21 cellular contexts compared by ENCODE assay signal in the genomic region with DNA sequence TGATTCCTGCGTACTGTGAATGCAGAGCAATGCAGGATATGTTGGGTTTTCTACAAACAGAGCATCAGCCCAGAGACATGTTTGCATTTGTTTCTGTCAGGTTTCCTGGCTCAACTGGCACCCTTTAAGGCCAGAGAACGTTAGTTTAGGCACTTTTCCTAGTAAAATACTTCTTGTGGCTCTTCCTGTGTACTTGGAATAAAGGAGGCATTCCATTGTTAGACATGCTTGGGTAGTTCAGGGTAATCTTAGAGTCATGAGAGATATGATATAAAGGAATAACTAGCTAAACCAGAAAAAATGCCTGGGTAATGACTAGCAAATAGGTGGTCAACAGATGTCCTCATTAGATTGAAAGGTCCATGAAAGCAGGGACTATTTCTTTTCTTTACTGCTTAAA.
DNase-seq lines count a peak whose midpoint lies in the region; ATAC-seq, FAIRE-seq and TF ChIP-seq lines count a peak whose summit lies in the region.
"Had no signal": no experiment of that assay in that cellular context is flagged by ENCODE, and none has a peak within 500 bp of the region (broad histone marks: within the 10 kb centered on the region; RNA-seq: fewer than 3 reads in every experiment).

No MANE protein-coding gene starts in this region.

- no peak for FAIRE-seq in endothelial cell of umbilical vein (lab: Jason Lieb, UNC)
- FAIRE-seq: kidney, TTC549 had no signal

- H3K27me3 ChIP-seq in DOHH2 (ENCODE audit: control insufficient read depth, low read length) (no peaks in the 10 kb centered on the region), PC-9 (ENCODE audit: insufficient read depth, low read depth) (no peaks in the 10 kb centered on the region), endothelial cell of umbilical vein (ENCODE audit: control insufficient read depth in 2 of 2, insufficient read depth in 2 of 2, low read length in 2 of 2) (no peaks in the 10 kb centered on the region)
- H3K27me3 ChIP-seq: BLaER1 treated with 17β-estradiol and CSF1 and Interleukin-3, amounts not matched to agents 10 nM and 100 nM; heart left ventricle had no signal

- H3K9me3 ChIP-seq in DOHH2 (ENCODE audit: control insufficient read depth, insufficient read depth, low read length): no peaks in the 10 kb centered on the region
- H3K9me3 ChIP-seq in PC-9 (ENCODE audit: insufficient read depth, low read depth): no peaks in the 10 kb centered on the region
- H3K9me3 ChIP-seq in endothelial cell of umbilical vein (replicated peaks; ENCODE audit: control insufficient read depth, insufficient read depth, low read length): no peaks in the 10 kb centered on the region
- H3K9me3 ChIP-seq: heart left ventricle had no signal

- no peak for ATAC-seq in T-cell (replicated peaks in 1 of 4)
- ATAC-seq in HG02981 (IDR thresholded peaks at IDR 0.05; ENCODE audit: unreplicated experiment): no peak
- ATAC-seq: heart left ventricle, Panc1 had no signal

- no peak overlapping the region for H3K4me3 ChIP-seq in DOHH2 (ENCODE audit: low read length)
- no peak overlapping the region for H3K4me3 ChIP-seq in PC-9
- no peak overlapping the region for H3K4me3 ChIP-seq in endothelial cell of umbilical vein (replicated peaks in 1 of 3; ENCODE audit: insufficient read depth in 1 of 3, low read depth in 1 of 3, low read length in 3 of 3)
- H3K4me3 ChIP-seq: BLaER1 treated with 17β-estradiol and CSF1 and Interleukin-3, amounts not matched to agents 10 nM and 100 nM; heart left ventricle had no signal

- H3K4me2 ChIP-seq in DOHH2 (ENCODE audit: low read length) (no peak overlapping the region), PC-9 (no peak overlapping the region), endothelial cell of umbilical vein (ENCODE audit: insufficient read depth, low read length) (no peak overlapping the region)
- H3K4me2 ChIP-seq: BLaER1 treated with 17β-estradiol and CSF1 and Interleukin-3, amounts not matched to agents 10 nM and 100 nM had no signal

- H3K27ac Mint-ChIP-seq in T-cell: no peak overlapping the region
- H3K27ac Mint-ChIP-seq: activated CD4-positive, alpha-beta memory T cell treated with anti-CD3 and anti-CD28 coated beads for 36 hours; activated naive CD8-positive, alpha-beta T cell treated with anti-CD3 and anti-CD28 coated beads for 36 hours had no signal

- BruUV-seq in PC-9 (replicated peaks; lab: Mats Ljungman, UMichigan) (no TSS peak), endothelial cell of umbilical vein (replicated peaks; lab: Mats Ljungman, UMichigan) (no TSS peak)

- POLR2A ChIA-PET in PC-9 (lab: Charles Lee; ENCODE audit: unreplicated experiment): no interaction called here
- POLR2A ChIA-PET in endothelial cell of umbilical vein (lab: Charles Lee): no interaction called here
- POLR2A ChIA-PET in T-cell (lab: Charles Lee): no interaction called here

- no peaks in the 10 kb centered on the region for H3K27me3 Mint-ChIP-seq in T-cell
- H3K27me3 Mint-ChIP-seq: activated CD4-positive, alpha-beta memory T cell treated with anti-CD3 and anti-CD28 coated beads for 36 hours; activated naive CD8-positive, alpha-beta T cell treated with anti-CD3 and anti-CD28 coated beads for 36 hours had no signal

- dilution Hi-C loops in endothelial cell of umbilical vein (cut with MboI; ENCODE audit: extremely low pct_ligation_motif_present, low sequenced_read_pairs): no loop called here

- H3K4me1 Mint-ChIP-seq in T-cell: peaks cover 2 to 12% (median 4%) of the 10 kb centered on the region in 3 donors
- H3K4me1 Mint-ChIP-seq: activated naive CD8-positive, alpha-beta T cell treated with anti-CD3 and anti-CD28 coated beads for 36 hours had no signal

- H3K9me3 Mint-ChIP-seq in T-cell: no peaks in the 10 kb centered on the region
- H3K9me3 Mint-ChIP-seq: activated naive CD8-positive, alpha-beta T cell treated with anti-CD3 and anti-CD28 coated beads for 36 hours had no signal

- H3K9me2 ChIP-seq in DOHH2 (replicated peaks; ENCODE audit: control insufficient read depth, low read length) (no peaks in the 10 kb centered on the region), PC-9 (ENCODE audit: insufficient read depth) (no peaks in the 10 kb centered on the region)

- no peaks in the 10 kb centered on the region for H3K9me1 ChIP-seq in endothelial cell of umbilical vein (replicated peaks; ENCODE audit: control insufficient read depth, extremely low read depth, insufficient read depth, low read length)

- TF ChIP-seq POLR2A in endothelial cell of umbilical vein (IDR thresholded peaks at IDR 0.05; ENCODE audit: low read depth, low read length): no peak

- H3K36me3 ChIP-seq in DOHH2 (ENCODE audit: control insufficient read depth, low read length): peaks cover 62% of the 10 kb centered on the region
- 0 out of 2 replicates have a peak, but pooled peaks cover 3% of the 10 kb centered on the region for H3K36me3 ChIP-seq in PC-9 (ENCODE audit: low read depth)
- H3K36me3 ChIP-seq in endothelial cell of umbilical vein (ENCODE audit: control insufficient read depth in 2 of 2, extremely low read depth in 1 of 2, insufficient read depth in 2 of 2, low read length in 2 of 2): no peaks in the 10 kb centered on the region

- H3K27ac ChIP-seq in DOHH2 (ENCODE audit: low read depth, low read length) (0 out of 2 replicates have a peak overlapping the region, but pooled peaks have one; percentile 5), PC-9 (0 out of 2 replicates have a peak overlapping the region, but pooled peaks have one; percentile 20), endothelial cell of umbilical vein (ENCODE audit: insufficient read depth, low read depth, low read length) (no peak overlapping the region)
- H3K27ac ChIP-seq: BLaER1 treated with 17β-estradiol and CSF1 and Interleukin-3, amounts not matched to agents 10 nM and 100 nM; heart left ventricle had no signal

- H3K4me1 ChIP-seq in DOHH2 (ENCODE audit: control insufficient read depth, low read length): peaks cover 41% of the 10 kb centered on the region
- 0 out of 2 replicates have a peak, but pooled peaks cover 15% of the 10 kb centered on the region for H3K4me1 ChIP-seq in PC-9 (replicated peaks; ENCODE audit: insufficient read depth)
- H3K4me1 ChIP-seq in endothelial cell of umbilical vein (ENCODE audit: control insufficient read depth, extremely low read depth, insufficient read depth, low read length): no peaks in the 10 kb centered on the region
- H3K4me1 ChIP-seq: BLaER1 treated with 17β-estradiol and CSF1 and Interleukin-3, amounts not matched to agents 10 nM and 100 nM had no signal

- TF ChIP-seq CTCF in DOHH2 (IDR thresholded peaks at IDR 0.05; ENCODE audit: low read depth, low read length, poor library complexity, severe bottlenecking) (no peak), PC-9 (conservative IDR thresholded peaks at IDR 0.05) (no peak), endothelial cell of umbilical vein (IDR thresholded peaks at IDR 0.05; ENCODE audit: extremely low read depth in 1 of 2, insufficient read depth in 1 of 2, low read depth in 1 of 2, low read length in 2 of 2) (no peak)

- no peak overlapping the region for H3K4me3 Mint-ChIP-seq in T-cell
- H3K4me3 Mint-ChIP-seq: activated CD4-positive, alpha-beta memory T cell treated with anti-CD3 and anti-CD28 coated beads for 36 hours; activated naive CD8-positive, alpha-beta T cell treated with anti-CD3 and anti-CD28 coated beads for 36 hours had no signal

- H3F3A ChIP-seq in DOHH2 (ENCODE audit: control insufficient read depth, insufficient read depth) (peaks cover 20% of the 10 kb centered on the region; the same call in 1 of the 2 replicates), PC-9 (ENCODE audit: insufficient read depth, low read depth) (no peaks in the 10 kb centered on the region)

- H3K9ac ChIP-seq in endothelial cell of umbilical vein (replicated peaks; ENCODE audit: extremely low read depth, insufficient read depth, low read length): no peak overlapping the region
- H3K9ac ChIP-seq: BLaER1 treated with 17β-estradiol and CSF1 and Interleukin-3, amounts not matched to agents 10 nM and 100 nM had no signal

- CTCF ChIA-PET in PC-9 (lab: Charles Lee): no interaction called here
- CTCF ChIA-PET in endothelial cell of umbilical vein (lab: Charles Lee): interaction anchor here (0.5 to 1.1 kb wide), 3 partner anchors 9 to 26 kb away, joined by 3 read pairs; no protein-coding TSS in a partner anchor
- CTCF ChIA-PET in T-cell (lab: Charles Lee): no interaction called here

- no peaks in the 10 kb centered on the region; the same call in 1 of the 2 replicates for H4K20me1 ChIP-seq in DOHH2 (ENCODE audit: control insufficient read depth, insufficient read depth, low read depth, low read length)
- 0 out of 2 replicates have a peak, but pooled peaks cover 5% of the 10 kb centered on the region for H4K20me1 ChIP-seq in PC-9 (ENCODE audit: insufficient read depth)
- no peaks in the 10 kb centered on the region for H4K20me1 ChIP-seq in endothelial cell of umbilical vein (replicated peaks; ENCODE audit: control insufficient read depth, extremely low read depth, insufficient read depth, low read length)

- H3K79me2 ChIP-seq in DOHH2 (ENCODE audit: control insufficient read depth, low read length) (peaks cover 71% of the 10 kb centered on the region), PC-9 (ENCODE audit: low read depth) (no peaks in the 10 kb centered on the region), endothelial cell of umbilical vein (ENCODE audit: control insufficient read depth, insufficient read depth, low read length) (peaks cover 2% of the 10 kb centered on the region)

- H2AFZ ChIP-seq in PC-9 (no peak overlapping the region), endothelial cell of umbilical vein (ENCODE audit: low read depth, low read length) (no peak overlapping the region)

- DNase-seq in PC-9 (peak in 1 of 2 experiments; percentile 63), endothelial cell of umbilical vein (ENCODE audit: low read depth, low spot score) (peak; percentile 58), non-pigmented ciliary epithelial cell (ENCODE audit: low read depth) (peak; percentile 57), T-cell (no peak), NCI-H2081 treated with DMSO at 0.1 percent for 48 hours (lab: John Stamatoyannopoulos, UW) (no peak), T-helper 1 cell (no peak)
- DNase-seq: activated CD4-positive, alpha-beta memory T cell treated with anti-CD3 and anti-CD28 coated beads for 36 hours; activated naive CD8-positive, alpha-beta T cell treated with anti-CD3 and anti-CD28 coated beads for 36 hours; activated T-cell treated with anti-CD3 and anti-CD28 coated beads, Interleukin-2, amount 50 U/mL, for 48 hours; cerebellar nuclear complex; heart left ventricle; kidney; MV-4-11; NCI-H2107; NCI-H82; stimulated activated CD4-positive, alpha-beta T cell treated with anti-CD3 and anti-CD28 coated beads, Interleukin-2, amount 100 ng/mL, for 48 hours had no signal

- intact Hi-C loops in PC-9 (cut with micrococcal nuclease; ENCODE audit: unreplicated experiment): no loop called here
- intact Hi-C loops in endothelial cell of umbilical vein (cut with micrococcal nuclease): no loop called here

- H3K36me3 Mint-ChIP-seq in T-cell: peaks cover 38% of the 10 kb centered on the region

TF ChIP-seq in endothelial cell of umbilical vein, 7 proteins besides CTCF, POLR2A, EP300 and RAD21 (continues in another document):
- TF ChIP-seq MYC (IDR thresholded peaks at IDR 0.05; ENCODE audit: low read depth, low read length) (no peak), FOS (IDR thresholded peaks at IDR 0.05; ENCODE audit: borderline replicate concordance, insufficient read depth, low read length) (no peak), EZH2 (IDR thresholded peaks at IDR 0.05; ENCODE audit: borderline replicate concordance, low read depth, low read length, severe bottlenecking) (no peak)

Comparison
In these comparisons a context has a peak if more than half of its experiments do, and no peak if none do; other contexts are left out.
1. DNase-seq: peak in endothelial cell of umbilical vein (single experiment) and non-pigmented ciliary epithelial cell (single experiment); none in T-cell (0 of 34), NCI-H2081 treated with DMSO at 0.1 percent for 48 hours (single experiment) and T-helper 1 cell (0 of 5).